Comparison of ENCODE assay signal across 10 cellular contexts in the genomic region with DNA sequence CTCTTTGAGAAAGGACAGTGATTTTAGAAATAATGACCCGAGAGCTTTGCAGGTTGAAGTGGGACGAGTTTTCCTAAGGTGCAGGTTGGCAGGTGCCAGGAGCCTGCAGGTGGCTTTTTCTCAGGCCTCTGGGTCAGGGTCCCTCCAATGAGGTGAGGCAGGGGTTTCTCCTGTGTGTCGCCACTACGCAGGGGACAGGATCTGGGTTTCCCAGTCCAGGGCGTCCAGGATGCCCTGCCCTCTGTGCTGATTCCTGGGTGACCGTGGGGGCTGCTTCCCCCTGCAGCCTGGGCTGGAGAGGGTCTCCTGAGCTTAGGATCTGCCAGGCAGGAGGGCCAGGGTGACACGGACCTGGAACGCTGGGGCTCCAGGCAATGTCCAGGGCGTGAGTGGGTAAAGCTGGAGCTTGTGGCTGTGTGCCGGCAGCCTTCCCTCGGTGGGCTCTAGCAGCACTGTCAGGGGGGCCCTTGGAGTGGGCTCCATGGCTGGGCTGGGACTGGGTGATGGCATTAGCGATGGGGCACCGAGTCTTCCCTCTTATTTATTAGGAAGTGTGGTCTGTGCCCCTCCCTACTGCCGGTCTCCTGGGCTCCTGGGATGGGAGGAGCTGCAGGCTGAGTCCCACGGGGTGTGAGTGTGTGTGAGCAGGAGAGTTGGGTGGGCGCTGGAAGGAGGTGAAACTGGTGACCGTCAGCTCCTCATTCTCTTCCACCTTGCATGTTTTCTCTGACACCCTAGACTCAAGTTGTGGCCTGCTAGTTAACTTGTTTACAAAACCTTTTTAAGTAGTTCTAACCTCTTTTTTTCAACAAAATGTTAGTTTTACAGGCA. TPM values are rescaled to one million over a fixed set of nuclear protein-coding genes. Genes with fewer than 3 reads are reported as not detected.
DNase-seq lines count a peak whose midpoint lies in the region; ATAC-seq, FAIRE-seq and TF ChIP-seq lines count a peak whose summit lies in the region.
"Had no signal": no experiment of that assay in that cellular context is flagged by ENCODE, and none has a peak within 500 bp of the region (broad histone marks: within the 10 kb centered on the region; RNA-seq: fewer than 3 reads in every experiment).

No MANE protein-coding gene starts in this region.

- no peak overlapping the region for H2AK5ac ChIP-seq in H1 (ENCODE audit: low read depth, low read length)
- H2AK5ac ChIP-seq in trophoblast cell (ENCODE audit: low read length): no peak overlapping the region

- H4K8ac ChIP-seq in H1 (ENCODE audit: extremely low read depth, insufficient read depth, low read length): no peak overlapping the region
- H4K8ac ChIP-seq in trophoblast cell (ENCODE audit: low read depth, low read length): no peak overlapping the region

- peak overlapping the region in 2 of 4 experiments; percentile 54 to 63; a peak in 3 of 8 replicates for H3K4me3 ChIP-seq in H1 (ENCODE audit: extremely low read depth in 1 of 4, insufficient read depth in 2 of 4, low read depth in 3 of 4, low read length in 4 of 4)
- no peak overlapping the region for H3K4me3 ChIP-seq in trophoblast cell (ENCODE audit: low read depth, low read length)

- no peak overlapping the region for H3K23ac ChIP-seq in H1 (ENCODE audit: insufficient read length)
- no peak overlapping the region for H3K23ac ChIP-seq in trophoblast cell (ENCODE audit: low read length)

- H3K27me3 Mint-ChIP-seq in activated CD4-positive, alpha-beta T cell treated with anti-CD3 and anti-CD28 coated beads, Interleukin-2, amount 10 ng/mL, durations not matched to agents 7 days and 5 days: peaks cover 18% of the 10 kb centered on the region
- H3K27me3 Mint-ChIP-seq in T-cell (peaks cover 0 to 3% of the 10 kb centered on the region in 2 donors), progenitor cell of endocrine pancreas (peaks cover 9% of the 10 kb centered on the region)

- WGBS in H1 (ENCODE audit: extremely low coverage in 1 of 2, insufficient coverage in 1 of 2, insufficient read length in 1 of 2, insufficient replicate concordance in 2 of 2, low coverage in 1 of 2, low lambda C conversion rate in 2 of 2, missing lambda C conversion rate in 1 of 2), 2 experiments: 86% methylated on average over 15 of the region's 17 CpGs; no CpG with 5 or more reads in 1 of the 2 experiments
- no CpG with 5 or more reads among the region's 17 CpGs for WGBS in trophoblast cell (ENCODE audit: extremely low coverage, insufficient coverage, insufficient read length)

- H2BK20ac ChIP-seq in H1 (ENCODE audit: low read length): no peak overlapping the region

- H3K79me2 ChIP-seq in H1 (ENCODE audit: control insufficient read depth in 1 of 2, insufficient read depth in 2 of 2, low read length in 2 of 2) (no peaks in the 10 kb centered on the region), trophoblast cell (ENCODE audit: control insufficient read depth, insufficient read depth, low read length, poor library complexity) (no peaks in the 10 kb centered on the region)

- peaks cover 3% of the 10 kb centered on the region; the same call in 1 of the 2 replicates for H3K23me2 ChIP-seq in H1 (ENCODE audit: low read depth, low read length)

- TF ChIP-seq EP300 in H1 (IDR thresholded peaks at IDR 0.05; ENCODE audit: borderline replicate concordance in 1 of 2, low read depth in 2 of 2, low read length in 2 of 2): no peak

- H3K27me3 ChIP-seq in H1 (replicated peaks in 1 of 4; ENCODE audit: control insufficient read depth in 3 of 4, extremely low read depth in 1 of 4, insufficient read depth in 3 of 4, low read length in 3 of 4) (peaks cover 7 to 34% (median 29%) of the 10 kb centered on the region in 4 experiments; a peak in 6 of 7 replicates), trophoblast cell (ENCODE audit: insufficient read depth, low read length) (peaks cover 31% of the 10 kb centered on the region)

- peaks cover 6% of the 10 kb centered on the region for H3K36me3 Mint-ChIP-seq in activated CD4-positive, alpha-beta T cell treated with anti-CD3 and anti-CD28 coated beads, Interleukin-2, amount 10 ng/mL, durations not matched to agents 7 days and 5 days (ENCODE audit: low read depth)
- H3K36me3 Mint-ChIP-seq in T-cell (peaks cover 4% of the 10 kb centered on the region), progenitor cell of endocrine pancreas (ENCODE audit: insufficient read depth) (no peaks in the 10 kb centered on the region)

- peaks cover 46% of the 10 kb centered on the region for H3K4me1 Mint-ChIP-seq in activated CD4-positive, alpha-beta T cell treated with anti-CD3 and anti-CD28 coated beads, Interleukin-2, amount 10 ng/mL, durations not matched to agents 7 days and 5 days
- H3K4me1 Mint-ChIP-seq in T-cell (peaks cover 52 to 62% (median 55%) of the 10 kb centered on the region in 3 donors), progenitor cell of endocrine pancreas (ENCODE audit: low read depth) (peaks cover 8% of the 10 kb centered on the region)

- H4K91ac ChIP-seq in H1 (replicated peaks; ENCODE audit: insufficient read length, low read length) (no peak overlapping the region), trophoblast cell (ENCODE audit: low read depth, low read length) (no peak overlapping the region)

- POLR2A ChIA-PET in activated CD4-positive, alpha-beta T cell treated with anti-CD3 and anti-CD28 coated beads, Interleukin-2, amount 10 ng/mL, durations not matched to agents 7 days and 5 days (lab: Charles Lee): no interaction called here
- POLR2A ChIA-PET in T-cell (lab: Charles Lee): interaction anchor here in 1 of 2 donors (0.5 kb wide), 1 partner anchor 53 kb away, joined by 3 read pairs; no protein-coding TSS in a partner anchor
- POLR2A ChIA-PET in H1 (lab: Charles Lee; ENCODE audit: partially characterized antibody): interaction anchor here (0.6 to 1.2 kb wide), 2 partner anchors 10 to 15 kb away, joined by 3 read pairs; no protein-coding TSS in a partner anchor

- TF ChIP-seq CTCF in H1 (IDR thresholded peaks at IDR 0.05; ENCODE audit: control extremely low read depth in 1 of 3, insufficient read depth in 1 of 3, low read depth in 1 of 3, low read length in 3 of 3) (no peak), progenitor cell of endocrine pancreas (IDR thresholded peaks at IDR 0.05; ENCODE audit: unreplicated experiment) (no peak)

- H2BK12ac ChIP-seq in H1 (ENCODE audit: low read depth, low read length) (0 out of 2 replicates have a peak overlapping the region, but pooled peaks have one; percentile 17), trophoblast cell (ENCODE audit: low read length) (no peak overlapping the region)

- peak overlapping the region; percentile 75 for H3K4me3 Mint-ChIP-seq in activated CD4-positive, alpha-beta T cell treated with anti-CD3 and anti-CD28 coated beads, Interleukin-2, amount 10 ng/mL, durations not matched to agents 7 days and 5 days
- H3K4me3 Mint-ChIP-seq in T-cell (peak overlapping the region; percentile 85 to 89 (median 88)), progenitor cell of endocrine pancreas (ENCODE audit: low read depth) (peak overlapping the region; percentile 74)

- H3K36me3 ChIP-seq in H1 (ENCODE audit: control insufficient read depth in 2 of 4, insufficient read depth in 4 of 4, low read length in 3 of 4) (no peaks in the 10 kb centered on the region), trophoblast cell (ENCODE audit: control insufficient read depth in 1 of 2, insufficient read depth in 2 of 2, low read length in 2 of 2) (no peaks in the 10 kb centered on the region)

- H3K4me2 ChIP-seq in H1 (ENCODE audit: insufficient read depth in 1 of 2, low read depth in 2 of 2, low read length in 2 of 2): peak overlapping the region in 1 of 2 experiments; percentile 66; a peak in 1 of 4 replicates
- H3K4me2 ChIP-seq in trophoblast cell (ENCODE audit: low read length): no peak overlapping the region

- no peak overlapping the region; the same call in 1 of the 2 replicates for H3K18ac ChIP-seq in H1 (ENCODE audit: extremely low read depth, low read length)
- H3K18ac ChIP-seq in trophoblast cell (ENCODE audit: low read length): no peak overlapping the region

- peak overlapping the region; percentile 81 for H3K27ac Mint-ChIP-seq in activated CD4-positive, alpha-beta T cell treated with anti-CD3 and anti-CD28 coated beads, Interleukin-2, amount 10 ng/mL, durations not matched to agents 7 days and 5 days
- H3K27ac Mint-ChIP-seq in T-cell (peak overlapping the region; percentile 99 to 100), progenitor cell of endocrine pancreas (peak overlapping the region; percentile 88)

- no peak for FAIRE-seq in H1 (lab: Jason Lieb, UNC)

- no peak overlapping the region for H3K9ac ChIP-seq in H1 (replicated peaks in 1 of 4; ENCODE audit: extremely low read depth in 1 of 4, low read depth in 3 of 4, low read length in 3 of 4)
- H3K9ac ChIP-seq in trophoblast cell (ENCODE audit: low read length): no peak overlapping the region

- H2AFZ ChIP-seq in H1 (ENCODE audit: low read length) (no peak overlapping the region), trophoblast cell (ENCODE audit: insufficient read depth, low read length, poor library complexity) (no peak overlapping the region)

- H3K4ac ChIP-seq in H1 (replicated peaks; ENCODE audit: insufficient read length, low read depth, low read length) (no peak overlapping the region), trophoblast cell (ENCODE audit: low read depth, low read length) (no peak overlapping the region)

- no peak overlapping the region for H3K56ac ChIP-seq in H1 (replicated peaks; ENCODE audit: insufficient read length, low read depth, low read length)

- no peak overlapping the region for H2BK15ac ChIP-seq in H1 (ENCODE audit: low read length)

- ATAC-seq in T-cell (replicated peaks in 1 of 4): no peak
- ATAC-seq in GM19467 (IDR thresholded peaks at IDR 0.05; ENCODE audit: unreplicated experiment): no peak
- ATAC-seq in HG02973 (IDR thresholded peaks at IDR 0.05; ENCODE audit: unreplicated experiment): no peak

- CTCF ChIA-PET in activated CD4-positive, alpha-beta T cell treated with anti-CD3 and anti-CD28 coated beads, Interleukin-2, amount 10 ng/mL, durations not matched to agents 7 days and 5 days (lab: Charles Lee): interaction anchor here (0.9 kb wide), 2 partner anchors 9 to 106 kb away, joined by 3 read pairs; no protein-coding TSS in a partner anchor
- CTCF ChIA-PET in T-cell (lab: Charles Lee) (interaction anchor here (0.6 to 0.9 kb wide), 4 partner anchors 71 to 88 kb away, joined by 3 read pairs; no protein-coding TSS in a partner anchor), H1 (lab: Charles Lee; ENCODE audit: partially characterized antibody) (interaction anchor here (0.7 to 2.2 kb wide), 5 partner anchors 12 to 88 kb away, joined by 3 to 11 read pairs (median 4); no protein-coding TSS in a partner anchor)

- TF ChIP-seq POLR2A in H1 (IDR thresholded peaks at IDR 0.05; ENCODE audit: control extremely low read depth in 1 of 2, low read depth in 2 of 2, low read length in 2 of 2): no peak

- H3K27ac ChIP-seq in H1 (ENCODE audit: low read depth, low read length): no peak overlapping the region
- H3K27ac ChIP-seq in trophoblast cell (ENCODE audit: low read depth, low read length): no peak overlapping the region

- H4K20me1 ChIP-seq in H1 (replicated peaks in 1 of 2; ENCODE audit: control insufficient read depth in 1 of 2, insufficient read depth in 2 of 2, low read length in 2 of 2): no peaks in the 10 kb centered on the region

- H3K4me1 ChIP-seq in H1 (replicated peaks in 1 of 4; ENCODE audit: control insufficient read depth in 3 of 4, insufficient read depth in 4 of 4, low read length in 3 of 4) (peaks cover 0 to 8% (median 4%) of the 10 kb centered on the region in 4 experiments; a peak in 4 of 7 replicates), trophoblast cell (ENCODE audit: control insufficient read depth in 1 of 2, insufficient read depth in 2 of 2, low read length in 2 of 2) (peaks cover 4 to 6% of the 10 kb centered on the region in 2 experiments)

- H3K14ac ChIP-seq in H1 (ENCODE audit: insufficient read length) (no peak overlapping the region), trophoblast cell (ENCODE audit: low read length) (no peak overlapping the region)

- no peak overlapping the region for H4K5ac ChIP-seq in H1 (ENCODE audit: insufficient read length, low read depth, low read length)

- no peaks in the 10 kb centered on the region for H3K9me3 ChIP-seq in H1 (ENCODE audit: insufficient read depth in 2 of 2, low read depth in 1 of 2, low read length in 1 of 2)
- no peaks in the 10 kb centered on the region for H3K9me3 ChIP-seq in trophoblast cell (ENCODE audit: insufficient read depth, low read depth, low read length)

- TF ChIP-seq RAD21 in H1 (IDR thresholded peaks at IDR 0.05 in 1 of 2, conservative IDR thresholded peaks at IDR 0.05 in 1 of 2; ENCODE audit: low read depth in 2 of 2, low read length in 2 of 2): no peak

- no peaks in the 10 kb centered on the region for H3K9me3 Mint-ChIP-seq in activated CD4-positive, alpha-beta T cell treated with anti-CD3 and anti-CD28 coated beads, Interleukin-2, amount 10 ng/mL, durations not matched to agents 7 days and 5 days
- H3K9me3 Mint-ChIP-seq in T-cell (no peaks in the 10 kb centered on the region), progenitor cell of endocrine pancreas (ENCODE audit: low read depth) (no peaks in the 10 kb centered on the region)

- no peak overlapping the region for H4K12ac ChIP-seq in trophoblast cell (ENCODE audit: low read depth, low read length)

- H2BK5ac ChIP-seq in H1 (ENCODE audit: low read depth, low read length) (no peak overlapping the region; the same call in 1 of the 2 replicates), trophoblast cell (ENCODE audit: low read depth, low read length, poor library complexity) (no peak overlapping the region)

- H3K79me1 ChIP-seq in H1 (ENCODE audit: low read depth, low read length) (no peaks in the 10 kb centered on the region), trophoblast cell (ENCODE audit: low read length) (no peaks in the 10 kb centered on the region)

- no peak for DNase-seq in activated CD4-positive, alpha-beta T cell treated with anti-CD3 and anti-CD28 coated beads, Interleukin-2, amount 10 ng/mL, durations not matched to agents 7 days and 5 days
- no peak for DNase-seq in activated CD4-positive, alpha-beta T cell treated with anti-CD3 and anti-CD28 coated beads, Interleukin-2, amount 50 U/mL, for 1 hour
- DNase-seq in T-cell: no peak
- DNase-seq in H1 (ENCODE audit: low read depth in 1 of 2, low spot score in 2 of 2): no peak
- DNase-seq in progenitor cell of endocrine pancreas (ENCODE audit: low spot score, unreplicated experiment): no peak
- DNase-seq in trophoblast cell: no peak

- no peak overlapping the region for H2BK120ac ChIP-seq in H1 (replicated peaks; ENCODE audit: low read depth, low read length)
- H2BK120ac ChIP-seq in trophoblast cell (ENCODE audit: insufficient read depth, low read length, poor library complexity): no peak overlapping the region

RNA-seq across cellular contexts. Expression of a gene that starts 1.8 kb away (rescaled TPM):
- 10 to 100 TPM; 19.2 to 21.2 TPM for total RNA-seq in activated CD4-positive, alpha-beta T cell treated with anti-CD3 and anti-CD28 coated beads, Interleukin-2, amount 10 ng/mL, durations not matched to agents 7 days and 5 days
- total RNA-seq in T-cell (100 to 1,000 TPM in 2 of 5 donors, 10 to 100 TPM in 3; 78.9 to 118 (median 94.9) TPM), progenitor cell of endocrine pancreas (37.1 and 41.0 TPM in 2 replicates)
- total RNA-seq in H1 (2021; fragmentation: NEBNext Ultra II Directional; extraction: Animal tissue kit (Norgen Biotek cat#: 25700)): 13.9 and 15.5 TPM in 2 replicates
- polyA plus RNA-seq in H1 (2011; rRNA removed): 19.0 and 20.4 TPM in 2 replicates
- 19.3 TPM for polyA plus RNA-seq in H1 (2011; cell fraction: cytosol; rRNA removed)
- 38.3 TPM for polyA plus RNA-seq in H1 (2011; cell fraction: nucleus; rRNA removed)
- polyA plus RNA-seq in H1 (2012, experiment 1 of 2): 9.5 to 16.7 TPM (median 14.7 TPM) in 4 replicates
- polyA plus RNA-seq in H1 (2012, experiment 2 of 2): 9.8 TPM
- polyA plus RNA-seq in H1 (2013, experiment 1 of 2): 8.2 TPM
- 8.5 TPM for polyA plus RNA-seq in H1 (2013, experiment 2 of 2)
- polyA minus RNA-seq in H1 (2011; rRNA and poly(A)+ RNA removed): 16.0 and 21.3 TPM in 2 replicates
- 10.5 TPM for polyA minus RNA-seq in H1 (2011; cell fraction: cytosol; rRNA and poly(A)+ RNA removed)
- polyA minus RNA-seq in H1 (2011; cell fraction: nucleus; rRNA and poly(A)+ RNA removed): 14.0 TPM
- 1.6 and 1.7 TPM in 2 replicates for polyA plus RNA-seq in trophoblast cell (2013)

RNA-seq across cellular contexts. Expression of a gene that starts 39.1 kb away (rescaled TPM):
- total RNA-seq in activated CD4-positive, alpha-beta T cell treated with anti-CD3 and anti-CD28 coated beads, Interleukin-2, amount 10 ng/mL, durations not matched to agents 7 days and 5 days: not detected
- total RNA-seq in T-cell: not detected
- total RNA-seq in H1 (2021; fragmentation: NEBNext Ultra II Directional; extraction: Animal tissue kit (Norgen Biotek cat#: 25700)): not detected in 2 replicates
- not detected in 2 replicates for polyA plus RNA-seq in H1 (2011; rRNA removed)
- not detected for polyA plus RNA-seq in H1 (2011; cell fraction: cytosol; rRNA removed)
- not detected for polyA plus RNA-seq in H1 (2011; cell fraction: nucleus; rRNA removed)
- polyA plus RNA-seq in H1 (2012, experiment 1 of 2): 0.17 to 0.22 TPM in 2 of 4 replicates, not detected in the others
- not detected for polyA plus RNA-seq in H1 (2012, experiment 2 of 2)
- polyA plus RNA-seq in H1 (2013, experiment 1 of 2): not detected
- polyA plus RNA-seq in H1 (2013, experiment 2 of 2): not detected
- not detected in 2 replicates for polyA minus RNA-seq in H1 (2011; rRNA and poly(A)+ RNA removed)
- not detected for polyA minus RNA-seq in H1 (2011; cell fraction: cytosol; rRNA and poly(A)+ RNA removed)
- not detected for polyA minus RNA-seq in H1 (2011; cell fraction: nucleus; rRNA and poly(A)+ RNA removed)
- not detected in 2 replicates for total RNA-seq in progenitor cell of endocrine pancreas
- polyA plus RNA-seq in trophoblast cell (2013): not detected in 2 replicates
- total RNA-seq: aorta, urinary bladder had no signal
- polyA plus RNA-seq: aorta, urinary bladder had no signal
